ENCODE assay signal across 2 cellular contexts in genomic region chr20:21104466-21104761, GRCh38.
TF ChIP-seq lines count a peak whose summit lies in the region.

No MANE protein-coding gene starts in this region.

TF ChIP-seq in H1, 55 proteins besides CTCF, POLR2A, EP300 and RAD21:
- no peak for TF ChIP-seq NRF1 (IDR thresholded peaks at IDR 0.05; ENCODE audit: low read depth, low read length)
- peak; percentile 17 for TF ChIP-seq RNF2 (IDR thresholded peaks at IDR 0.05; ENCODE audit: borderline replicate concordance, low read depth, low read length, missing control alignments, poor library complexity, severe bottlenecking)
- TF ChIP-seq TEAD4 (IDR thresholded peaks at IDR 0.05; ENCODE audit: low read depth, low read length) = no peak
- TF ChIP-seq HDAC6 (IDR thresholded peaks at IDR 0.05; ENCODE audit: low read depth, low read length) = no peak
- peak; percentile 5 for TF ChIP-seq ASH2L (IDR thresholded peaks at IDR 0.05; ENCODE audit: low read length)
TF ChIP-seq in H1: peak in this region for 2.

TF ChIP-seq in HepG2, 621 proteins besides CTCF, POLR2A, EP300 and RAD21:
- no peak for TF ChIP-seq ZNF660 (CRISPR knock-in tag; IDR thresholded peaks at IDR 0.05; ENCODE audit: borderline replicate concordance, low read depth)
- TF ChIP-seq ZNF761 (CRISPR knock-in tag; conservative IDR thresholded peaks at IDR 0.05) = no peak
- no peak for TF ChIP-seq ZNF230 (CRISPR knock-in tag; IDR thresholded peaks at IDR 0.05)
- TF ChIP-seq ZNF574 (CRISPR knock-in tag; IDR thresholded peaks at IDR 0.05) = no peak
- no peak for TF ChIP-seq ZMYM3 (CRISPR knock-in tag; IDR thresholded peaks at IDR 0.05)
- TF ChIP-seq NFIC (IDR thresholded peaks at IDR 0.05; ENCODE audit: low read length) = no peak
- no peak for TF ChIP-seq TEAD2 (CRISPR knock-in tag; IDR thresholded peaks at IDR 0.05)
- no peak for TF ChIP-seq SP4 (CRISPR knock-in tag; IDR thresholded peaks at IDR 0.05)
- no peak for TF ChIP-seq ZNF3 (CRISPR knock-in tag; IDR thresholded peaks at IDR 0.05)
- no peak for TF ChIP-seq ZNF652 (CRISPR knock-in tag; IDR thresholded peaks at IDR 0.05; ENCODE audit: borderline replicate concordance, low read depth)
- TF ChIP-seq RBAK (CRISPR knock-in tag; IDR thresholded peaks at IDR 0.05) = no peak
- TF ChIP-seq ZNF775 (CRISPR knock-in tag; IDR thresholded peaks at IDR 0.05; ENCODE audit: borderline replicate concordance) = no peak
- TF ChIP-seq PTBP1 (IDR thresholded peaks at IDR 0.05; ENCODE audit: low read depth, low read length, poor library complexity, severe bottlenecking) = no peak
- no peak for TF ChIP-seq MTF2 (CRISPR knock-in tag; IDR thresholded peaks at IDR 0.05; ENCODE audit: borderline replicate concordance)
- TF ChIP-seq RNF2 (conservative IDR thresholded peaks at IDR 0.05; ENCODE audit: low read depth) = no peak
- TF ChIP-seq ZUFSP (CRISPR knock-in tag; IDR thresholded peaks at IDR 0.05; ENCODE audit: borderline replicate concordance) = no peak
- TF ChIP-seq ZNF768 (CRISPR knock-in tag; IDR thresholded peaks at IDR 0.05) = no peak
- no peak for TF ChIP-seq ZNF264 (CRISPR knock-in tag; IDR thresholded peaks at IDR 0.05)
